In the genomic region with DNA sequence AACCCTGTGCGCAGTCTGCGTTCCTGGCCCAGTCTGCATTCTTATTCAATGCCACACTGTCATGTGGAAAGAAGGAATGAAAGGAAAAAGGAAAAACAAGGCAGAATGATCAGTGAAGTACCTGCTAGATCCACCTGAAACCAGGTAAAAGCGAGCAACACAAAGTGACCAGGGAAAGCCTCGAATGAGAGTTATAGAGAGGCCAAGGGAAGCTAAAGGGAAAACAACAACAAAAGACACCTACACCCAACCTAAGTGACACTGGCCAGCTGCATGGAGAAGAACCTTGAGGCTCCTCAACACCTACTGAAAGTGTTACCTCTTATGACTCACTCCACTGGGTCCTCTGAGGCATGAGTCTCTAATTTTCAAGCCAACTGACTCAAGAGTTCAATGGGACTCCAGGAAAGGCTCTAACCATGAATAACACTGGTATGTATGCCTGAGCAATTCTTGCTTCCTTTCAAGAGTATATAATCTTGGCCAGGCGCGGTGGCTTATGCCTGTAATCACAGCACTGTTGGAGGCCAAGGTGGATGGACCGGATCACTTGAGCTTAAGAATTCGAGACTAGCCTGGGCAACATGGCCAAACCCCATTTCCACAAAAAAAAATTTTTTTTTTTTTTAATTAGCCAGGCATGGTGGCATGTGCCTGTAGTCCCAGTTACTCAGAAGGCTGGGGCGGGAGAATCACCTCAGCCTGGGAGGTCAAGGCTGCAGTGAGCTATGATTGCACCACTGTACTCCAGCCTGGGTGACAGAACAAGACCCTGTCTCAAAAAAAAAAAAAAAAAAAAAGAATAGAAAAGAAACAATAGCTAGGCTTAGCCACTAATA, we compare ENCODE assay signal across 9 cellular contexts. TPM values are rescaled to one million over a fixed set of nuclear protein-coding genes. Genes with fewer than 3 reads are reported as not detected.
A peak's percentile ranks its signal among the peaks of the same experiment; 100 is the strongest.
DNase-seq lines count a peak whose midpoint lies in the region; ATAC-seq, FAIRE-seq and TF ChIP-seq lines count a peak whose summit lies in the region.
"Had no signal": no experiment of that assay in that cellular context is flagged by ENCODE, and none has a peak within 500 bp of the region (broad histone marks: within the 10 kb centered on the region; RNA-seq: fewer than 3 reads in every experiment).

No MANE protein-coding gene starts in this region.

- no peaks in the 10 kb centered on the region for H3K27me3 ChIP-seq in keratinocyte (ENCODE audit: control insufficient read depth, extremely low read depth, insufficient read depth, low read length)

- H3K9ac ChIP-seq in keratinocyte (ENCODE audit: control insufficient read depth, extremely low read depth, insufficient read depth, low read length), result no peak overlapping the region

- no peak overlapping the region for H2AFZ ChIP-seq in keratinocyte (ENCODE audit: control insufficient read depth, low read length)

- H3K4me3 ChIP-seq in keratinocyte (ENCODE audit: control insufficient read depth in 2 of 3, extremely low read depth in 1 of 3, insufficient read depth in 2 of 3, low read depth in 1 of 3, low read length in 3 of 3), result no peak overlapping the region
- H3K4me3 ChIP-seq: SK-N-MC had no signal

- H3K36me3 ChIP-seq in keratinocyte (ENCODE audit: control insufficient read depth in 2 of 2, extremely low read depth in 1 of 2, insufficient read depth in 2 of 2, low read length in 2 of 2), result no peaks in the 10 kb centered on the region

- no peak overlapping the region for H3K27ac ChIP-seq in keratinocyte (ENCODE audit: control insufficient read depth, insufficient read depth, low read length)
- H3K27ac ChIP-seq: SK-N-MC had no signal

- no peak overlapping the region for H3K4me2 ChIP-seq in keratinocyte (ENCODE audit: control insufficient read depth, extremely low read depth, insufficient read depth, low read depth, low read length)

- H3K36me3 Mint-ChIP-seq in glutamatergic neuron (ENCODE audit: unreplicated experiment), result peaks cover 5% of the 10 kb centered on the region

- FAIRE-seq in RCC 7860 (lab: Jason Lieb, UNC), result peak; percentile 22
- no peak for FAIRE-seq in keratinocyte (lab: Jason Lieb, UNC)

- no peak for TF ChIP-seq CTCF in keratinocyte (optimal IDR thresholded peaks at IDR 0.05 in 1 of 3, IDR thresholded peaks at IDR 0.05 in 1 of 3, conservative IDR thresholded peaks at IDR 0.05 in 1 of 3; ENCODE audit: extremely low read depth in 1 of 3, insufficient read depth in 2 of 3, low read length in 3 of 3)
- TF ChIP-seq CTCF in glutamatergic neuron (IDR thresholded peaks at IDR 0.05; ENCODE audit: partially characterized antibody, unreplicated experiment), result no peak

- dilution Hi-C loops in keratinocyte (cut with MboI; ENCODE audit: extremely low pct_ligation_motif_present, low sequenced_read_pairs), result no loop called here

- H3K79me2 ChIP-seq in keratinocyte (ENCODE audit: control insufficient read depth, insufficient read depth, low read length), result peaks cover 16% of the 10 kb centered on the region

- H3K4me3 Mint-ChIP-seq in glutamatergic neuron (ENCODE audit: unreplicated experiment), result no peak overlapping the region

- H3K4me1 ChIP-seq in keratinocyte (ENCODE audit: control insufficient read depth, extremely low read depth, insufficient read depth, low read length), result peaks cover 7% of the 10 kb centered on the region

- H3K9me3 ChIP-seq in keratinocyte (ENCODE audit: control insufficient read depth, low read depth, low read length), result no peaks in the 10 kb centered on the region

- peaks cover 10% of the 10 kb centered on the region for H3K4me1 Mint-ChIP-seq in glutamatergic neuron (ENCODE audit: low read depth, unreplicated experiment)

- peaks cover 3% of the 10 kb centered on the region for H3K9me3 Mint-ChIP-seq in glutamatergic neuron (ENCODE audit: unreplicated experiment)

- H3K9me1 ChIP-seq in keratinocyte (ENCODE audit: control insufficient read depth, extremely low read depth, insufficient read depth, low read length), result no peaks in the 10 kb centered on the region

- H3K27ac Mint-ChIP-seq in glutamatergic neuron (ENCODE audit: unreplicated experiment), result no peak overlapping the region

- H3K27me3 Mint-ChIP-seq in glutamatergic neuron (ENCODE audit: unreplicated experiment), result peaks cover 2% of the 10 kb centered on the region

- DNase-seq in HCEC 1CT, result peak; percentile 3
- peak; percentile 60 for DNase-seq in RCC 7860 (ENCODE audit: low spot score)
- peak; percentile 26 for DNase-seq in keratinocyte (ENCODE audit: low read depth, low spot score)
- no peak for DNase-seq in glutamatergic neuron
- no peak for DNase-seq in effector CD4-positive, alpha-beta T cell
- no peak for DNase-seq in SHP77 treated with DMSO at 0.1 percent for 48 hours (lab: John Stamatoyannopoulos, UW)
- no peak for DNase-seq in NCI-H2196 treated with DMSO at 0.1 percent for 48 hours (lab: John Stamatoyannopoulos, UW; ENCODE audit: unreplicated experiment)

- no peaks in the 10 kb centered on the region for H4K20me1 ChIP-seq in keratinocyte (ENCODE audit: control insufficient read depth, extremely low read depth, insufficient read depth, low read length)

- ATAC-seq in GM18517 (IDR thresholded peaks at IDR 0.05; ENCODE audit: unreplicated experiment), result peak; percentile 66

RNA-seq across cellular contexts. Expression of a gene that starts 29.0 kb away (rescaled TPM):
- 11.0 to 17.1 TPM (median 15.6 TPM) in 3 replicates for polyA plus RNA-seq in keratinocyte
- 5.3 TPM for polyA plus RNA-seq in keratinocyte (2011; ENCODE audit: low read depth)
- polyA plus RNA-seq in keratinocyte (2011; cell fraction: cytosol; rRNA removed), result 10.0 and 18.5 TPM in 2 replicates
- 11.9 and 12.8 TPM in 2 replicates for polyA plus RNA-seq in keratinocyte (2011; cell fraction: nucleus; rRNA removed)
- 11.2 and 12.5 TPM in 2 replicates for polyA plus RNA-seq in keratinocyte (2012; ENCODE audit: low replicate concordance)
- polyA minus RNA-seq in keratinocyte, result 13.6 to 28.5 TPM (median 14.7 TPM) in 3 replicates
- 15.0 TPM for polyA minus RNA-seq in keratinocyte (2011; cell fraction: cytosol; rRNA and poly(A)+ RNA removed)
- polyA minus RNA-seq in keratinocyte (2011; cell fraction: nucleus; rRNA and poly(A)+ RNA removed), result 15.5 and 20.7 TPM in 2 replicates
- 25.6 TPM for total RNA-seq in glutamatergic neuron (ENCODE audit: unreplicated experiment)

Comparison
In these comparisons a context has a peak if more than half of its experiments do, and no peak if none do; other contexts are left out.
1. DNase-seq: peak in HCEC 1CT (single experiment), RCC 7860 (single experiment) and keratinocyte (single experiment); none in glutamatergic neuron (single experiment), effector CD4-positive, alpha-beta T cell (single experiment), SHP77 treated with DMSO at 0.1 percent for 48 hours (single experiment) and NCI-H2196 treated with DMSO at 0.1 percent for 48 hours (single experiment).